27 cellular contexts compared by ENCODE assay signal in genomic region chr6:124303971-124304370, GRCh38.
"Had no signal": no experiment of that assay in that cellular context is flagged by ENCODE, and none has a peak within 500 bp of the region (broad histone marks: within the 10 kb centered on the region; RNA-seq: fewer than 3 reads in every experiment).

No MANE protein-coding gene starts in this region.

- H2AFZ ChIP-seq: parathyroid adenoma had no signal

- ATAC-seq: naive thymus-derived CD8-positive, alpha-beta T cell; natural killer cell treated with Interleukin-12 subunit alpha and Interleukin-12 subunit beta and Interleukin-15 and Interleukin-18, amount 100 ng/mL, for 72 hours; psoas muscle; right cardiac atrium; sciatic nerve; stimulated activated memory B cell treated with anti-CD40 and anti-IgM and Interleukin-4, amounts not matched to agents 10 μg/mL and 1 μg/mL and 100 μg/mL, for 72 hours; upper lobe of right lung had no signal

- DNase-seq: naive B cell; naive thymus-derived CD8-positive, alpha-beta T cell; nephron progenitor cell; nucleus accumbens; ovary; psoas muscle; right cardiac atrium; stimulated activated CD4-positive, alpha-beta T cell treated with anti-CD3 and anti-CD28 coated beads, Interleukin-15, amount 100 ng/mL, for 24 hours; stimulated activated CD4-positive, alpha-beta T cell treated with anti-CD3 and anti-CD28 coated beads, Interleukin-2, amount 100 ng/mL, for 24 hours; stimulated activated CD4-positive, alpha-beta T cell treated with anti-CD3 and anti-CD28 coated beads, Interleukin-2, amount 100 ng/mL, for 48 hours; stimulated activated CD4-positive, alpha-beta T cell treated with anti-CD3 and anti-CD28 coated beads, Interleukin-4, amount 100 ng/mL, for 24 hours; stimulated activated naive CD4-positive, alpha-beta T cell; stomach; tibial artery; transverse colon; upper lobe of right lung; uterus had no signal

- H3K36me3 ChIP-seq: neutrophil, ovary, stomach, tibial artery, transverse colon, upper lobe of right lung, uterus had no signal

- H3K4me3 Mint-ChIP-seq: naive B cell; naive thymus-derived CD8-positive, alpha-beta T cell; natural killer cell treated with Interleukin-12 subunit alpha and Interleukin-12 subunit beta and Interleukin-15 and Interleukin-18, amount 100 ng/mL, for 72 hours; nephron progenitor cell; neural crest cell; stimulated activated memory B cell treated with anti-CD40 and anti-IgM and Interleukin-4, amounts not matched to agents 10 μg/mL and 1 μg/mL and 100 μg/mL, for 72 hours; stimulated activated naive CD8-positive, alpha-beta T cell treated with anti-CD3 and anti-CD28 coated beads, Interleukin-15, Interleukin-2, amounts not matched to agents 100 ng/mL and 50 ng/mL, for 24 hours; type B pancreatic cell had no signal

- H3K9ac ChIP-seq: parathyroid adenoma had no signal

- H3K4me1 Mint-ChIP-seq: naive B cell; naive thymus-derived CD8-positive, alpha-beta T cell; neural crest cell; stimulated activated memory B cell treated with anti-CD40 and anti-IgM and Interleukin-4, amounts not matched to agents 10 μg/mL and 1 μg/mL and 100 μg/mL, for 72 hours had no signal

- H3K27ac ChIP-seq: neutrophil, ovary, parathyroid adenoma, psoas muscle, skin epidermis, stomach, tibial artery, transverse colon, upper lobe of right lung, uterus had no signal

- H3K9me3 ChIP-seq: neutrophil, ovary, psoas muscle, stomach, tibial artery, transverse colon, upper lobe of right lung, uterus had no signal

- H3K36me3 Mint-ChIP-seq: naive B cell; naive thymus-derived CD8-positive, alpha-beta T cell; stimulated activated memory B cell treated with anti-CD40 and anti-IgM and Interleukin-4, amounts not matched to agents 10 μg/mL and 1 μg/mL and 100 μg/mL, for 72 hours; type B pancreatic cell had no signal

- H3K4me1 ChIP-seq: parathyroid adenoma, psoas muscle, stomach, tibial artery, transverse colon, upper lobe of right lung, uterus had no signal

- H3K9me3 Mint-ChIP-seq: type B pancreatic cell had no signal

- H3K27ac Mint-ChIP-seq: naive B cell; naive thymus-derived CD8-positive, alpha-beta T cell; natural killer cell treated with Interleukin-12 subunit alpha and Interleukin-12 subunit beta and Interleukin-15 and Interleukin-18, amount 100 ng/mL, for 72 hours; nephron progenitor cell; progenitor cell of endocrine pancreas; stimulated activated memory B cell treated with anti-CD40 and anti-IgM and Interleukin-4, amounts not matched to agents 10 μg/mL and 1 μg/mL and 100 μg/mL, for 72 hours; stimulated activated naive CD8-positive, alpha-beta T cell treated with anti-CD3 and anti-CD28 coated beads, Interleukin-15, Interleukin-2, amounts not matched to agents 100 ng/mL and 50 ng/mL, for 24 hours; type B pancreatic cell had no signal

- H3K4me3 ChIP-seq: ovary, psoas muscle, skin epidermis, stomach, tibial artery, transverse colon, upper lobe of right lung, uterus had no signal

- H3K27me3 ChIP-seq: neutrophil, ovary, stomach, tibial artery, transverse colon, upper lobe of right lung, uterus had no signal
